8 cellular contexts compared by ENCODE assay signal in genomic region chr2:138829326-138829725, GRCh38. TPM values are rescaled to one million over a fixed set of nuclear protein-coding genes. Genes with fewer than 3 reads are reported as not detected.
A peak's percentile ranks its signal among the peaks of the same experiment; 100 is the strongest.
DNase-seq lines count a peak whose midpoint lies in the region; ATAC-seq and TF ChIP-seq lines count a peak whose summit lies in the region.

No MANE protein-coding gene starts in this region.

- no peak overlapping the region for H3K27ac ChIP-seq in OCI-LY1 (ENCODE audit: low read depth, low read length, poor library complexity, severe bottlenecking)
- H3K27ac ChIP-seq in stomach: no peak overlapping the region

- H3K27me3 ChIP-seq in OCI-LY1 (ENCODE audit: insufficient read depth, low read length) (no peaks in the 10 kb centered on the region), stomach (no peaks in the 10 kb centered on the region)

- H4K20me1 ChIP-seq in OCI-LY1 (ENCODE audit: insufficient read depth, low read length): no peaks in the 10 kb centered on the region

- TF ChIP-seq POLR2A in stomach (IDR thresholded peaks at IDR 0.05): no peak

- TF ChIP-seq CTCF in OCI-LY1 (IDR thresholded peaks at IDR 0.05; ENCODE audit: low read length) (peak; percentile 52; the same call in 1 of the 2 replicates), mucosa of descending colon (IDR thresholded peaks at IDR 0.05) (no peak), stomach (IDR thresholded peaks at IDR 0.05) (no peak)

- H3K4me3 ChIP-seq in OCI-LY1 (ENCODE audit: low read depth, low read length, poor library complexity, severe bottlenecking) (no peak overlapping the region), mucosa of descending colon (no peak overlapping the region), stomach (no peak overlapping the region)

- H3K9me2 ChIP-seq in OCI-LY1 (ENCODE audit: low read depth, low read length): no peaks in the 10 kb centered on the region

- DNase-seq in COR-L47 (lab: John Stamatoyannopoulos, UW) (peak; percentile 49), astrocyte of the hippocampus (ENCODE audit: low read depth, low spot score) (peak; percentile 59), mucosa of descending colon (peak in 2 of 3 donors; percentile 20 to 24), stomach (no peak), posterior vena cava (ENCODE audit: low spot score) (no peak)

- H2AFZ ChIP-seq in OCI-LY1 (ENCODE audit: low read length): no peak overlapping the region

- no peaks in the 10 kb centered on the region for H3F3A ChIP-seq in OCI-LY1 (ENCODE audit: insufficient read depth, low read length)

- intact Hi-C loops in mucosa of descending colon (cut with DNase I, micrococcal nuclease): no loop called here
- intact Hi-C loops in stomach (cut with DNase I; ENCODE audit: low total_unique reads): no loop called here
- intact Hi-C loops in posterior vena cava (cut with DNase I): loop anchor here (5.0 to 10.0 kb wide), 2 partner anchors 922 to 925 kb away; no protein-coding TSS in a partner anchor

- H3K79me2 ChIP-seq in OCI-LY1 (ENCODE audit: insufficient read depth, low read length): no peaks in the 10 kb centered on the region

- no peak overlapping the region for H3K9ac ChIP-seq in OCI-LY1 (ENCODE audit: low read length)

- H3K36me3 ChIP-seq in OCI-LY1 (ENCODE audit: insufficient read depth, low read length) (no peaks in the 10 kb centered on the region), mucosa of descending colon (ENCODE audit: low read depth) (no peaks in the 10 kb centered on the region), stomach (no peaks in the 10 kb centered on the region)

- H3K9me3 ChIP-seq in OCI-LY1 (ENCODE audit: low read length): no peaks in the 10 kb centered on the region
- no peaks in the 10 kb centered on the region for H3K9me3 ChIP-seq in mucosa of descending colon
- no peaks in the 10 kb centered on the region for H3K9me3 ChIP-seq in stomach

- WGBS in stomach, 5 donors: 42 to 53% (median 44%) methylated on average over 2 of the region's 2 CpGs

- TF ChIP-seq EP300 in stomach (IDR thresholded peaks at IDR 0.05): no peak

- H3K4me2 ChIP-seq in OCI-LY1 (ENCODE audit: low read length): no peak overlapping the region

- ATAC-seq in GM18873 (IDR thresholded peaks at IDR 0.05; ENCODE audit: low FRiP score, unreplicated experiment) (peak; percentile 54), HG03354 (IDR thresholded peaks at IDR 0.05; ENCODE audit: poor library complexity, severe bottlenecking, unreplicated experiment) (peak; percentile 74), mucosa of descending colon (no peak)

- no peaks in the 10 kb centered on the region for H3K4me1 ChIP-seq in OCI-LY1 (ENCODE audit: insufficient read depth, low read length, severe bottlenecking)
- no peaks in the 10 kb centered on the region for H3K4me1 ChIP-seq in mucosa of descending colon (ENCODE audit: low read depth)
- H3K4me1 ChIP-seq in stomach: peaks cover 0 to 4% (median 0%) of the 10 kb centered on the region in 4 donors

RNA-seq across cellular contexts. Expression of gene NXPH2, which starts 49.1 kb away (rescaled TPM):
- total RNA-seq in mucosa of descending colon: under 1 TPM in 1 of 3 donors, not detected in 2; 0.38 TPM
- total RNA-seq in stomach: 1 to 10 TPM in 1 of 5 donors, not detected in 4; 1.1 TPM
- not detected for polyA plus RNA-seq in stomach
- not detected for total RNA-seq in posterior vena cava

Comparison
In these comparisons a context has a peak if more than half of its experiments do, and no peak if none do; other contexts are left out.
1. DNase-seq: peak in COR-L47 (single experiment), astrocyte of the hippocampus (single experiment) and mucosa of descending colon (2 of 3); none in stomach (single experiment) and posterior vena cava (single experiment).
2. intact Hi-C loops: an anchor here in posterior vena cava (5.0 to 10.0 kb wide); none called in mucosa of descending colon and stomach.